Comparison of ENCODE assay signal across 13 cellular contexts in genomic region chr4:184818216-184818564, GRCh38. TPM values are rescaled to one million over a fixed set of nuclear protein-coding genes. Genes with fewer than 3 reads are reported as not detected.
A peak's percentile ranks its signal among the peaks of the same experiment; 100 is the strongest.
DNase-seq lines count a peak whose midpoint lies in the region; ATAC-seq, FAIRE-seq and TF ChIP-seq lines count a peak whose summit lies in the region.
"Had no signal": no experiment of that assay in that cellular context is flagged by ENCODE, and none has a peak within 500 bp of the region (broad histone marks: within the 10 kb centered on the region; RNA-seq: fewer than 3 reads in every experiment).

No MANE protein-coding gene starts in this region.

- no peak for FAIRE-seq in kidney (lab: Jason Lieb, UNC)

- DNase-seq in RPMI8226 (peak; percentile 44), kidney (no peak), foreskin melanocyte (no peak), medulla oblongata (ENCODE audit: extremely low spot score) (no peak), NCI-H1694 (lab: John Stamatoyannopoulos, UW) (no peak)
- DNase-seq: body of pancreas, EL, MV-4-11, SJCRH30 had no signal

- peaks cover 32% of the 10 kb centered on the region in 2 donors for H3K4me1 ChIP-seq in kidney (ENCODE audit: control insufficient read depth in 1 of 2, insufficient read depth in 1 of 2, low read depth in 1 of 2, low read length in 2 of 2)

- H3K36me3 ChIP-seq in kidney (ENCODE audit: control insufficient read depth in 1 of 2, insufficient read depth in 2 of 2, low read length in 2 of 2), result no peaks in the 10 kb centered on the region
- H3K36me3 ChIP-seq: SJCRH30, thoracic aorta had no signal

- H3K4me3 ChIP-seq in kidney (ENCODE audit: low read length in 2 of 2), result no peak overlapping the region
- H3K4me3 ChIP-seq: body of pancreas, SJCRH30, thoracic aorta had no signal

- ATAC-seq in GM18499 (IDR thresholded peaks at IDR 0.05; ENCODE audit: insufficient read depth, unreplicated experiment), result peak; percentile 40
- peak; percentile 43 for ATAC-seq in GM19043 (IDR thresholded peaks at IDR 0.05; ENCODE audit: low read depth, unreplicated experiment)
- peak; percentile 55 for ATAC-seq in HG02870 (IDR thresholded peaks at IDR 0.05; ENCODE audit: unreplicated experiment)
- ATAC-seq: body of pancreas had no signal

- H3K9me3 ChIP-seq in kidney (ENCODE audit: control insufficient read depth in 1 of 2, low read length in 2 of 2), result no peaks in the 10 kb centered on the region
- H3K9me3 ChIP-seq: body of pancreas, SJCRH30, thoracic aorta had no signal

- H3K27ac ChIP-seq in kidney (ENCODE audit: low read depth in 2 of 2, low read length in 2 of 2), result no peak overlapping the region
- H3K27ac ChIP-seq: body of pancreas, SJCRH30 had no signal

- no peak overlapping the region for H3K9ac ChIP-seq in kidney (ENCODE audit: low read length in 2 of 2)

- no peak for TF ChIP-seq CTCF in kidney (IDR thresholded peaks at IDR 0.05; ENCODE audit: borderline replicate concordance, extremely low read depth, insufficient read depth)

- intact Hi-C loops in kidney (cut with DNase I), result no loop called here

RNA-seq across cellular contexts. Expression of gene ACSL1, which starts 7.6 kb away (rescaled TPM):
- total RNA-seq in kidney, result 98.1 TPM
- 322 TPM for polyA plus RNA-seq in kidney (ENCODE audit: insufficient read depth, low read depth, low replicate concordance)
